Comparison of ENCODE assay signal across 27 cellular contexts in the genomic region with DNA sequence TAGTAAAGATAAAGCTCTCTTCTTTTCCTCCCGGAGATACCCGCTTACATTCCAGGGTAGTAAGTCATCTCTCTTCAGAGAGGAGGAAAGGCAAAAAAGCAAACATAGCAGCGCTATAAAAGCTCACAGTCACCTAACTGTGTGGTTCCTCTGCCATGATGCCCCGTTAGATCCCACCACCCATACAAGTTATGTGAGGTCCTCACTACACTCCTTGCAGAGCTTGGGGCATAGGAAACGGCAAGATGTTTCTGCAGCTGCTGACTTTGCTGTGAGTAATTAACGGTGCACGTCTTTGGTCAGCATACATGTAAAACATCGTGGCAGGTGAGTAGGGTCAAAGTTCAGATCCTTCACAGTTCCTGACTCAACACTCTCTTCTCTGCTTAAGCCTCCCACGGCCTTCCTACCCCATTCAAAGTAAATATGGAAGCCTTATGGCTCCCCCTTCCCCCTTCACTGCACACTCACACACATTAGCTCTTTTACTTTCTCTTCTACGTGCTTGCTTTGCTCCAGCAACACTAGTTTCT.
DNase-seq lines count a peak whose midpoint lies in the region; ATAC-seq and TF ChIP-seq lines count a peak whose summit lies in the region.
"Had no signal": no experiment of that assay in that cellular context is flagged by ENCODE, and none has a peak within 500 bp of the region (broad histone marks: within the 10 kb centered on the region; RNA-seq: fewer than 3 reads in every experiment).

No MANE protein-coding gene starts in this region.

- no peak for TF ChIP-seq CTCF in Calu3 (IDR thresholded peaks at IDR 0.05; ENCODE audit: unreplicated experiment)
- TF ChIP-seq CTCF in Panc1 (IDR thresholded peaks at IDR 0.05) = no peak

- H3K27me3 Mint-ChIP-seq in Calu3 (ENCODE audit: unreplicated experiment) = no peaks in the 10 kb centered on the region

- in situ Hi-C loops in Panc1 (cut with HindIII; ENCODE audit: low pct_unique_long_range_greater_than_20kb, low sequenced_read_pairs) = no loop called here

- H3K9me3 Mint-ChIP-seq in Calu3 (ENCODE audit: low read depth, unreplicated experiment) = no peaks in the 10 kb centered on the region
- H3K9me3 Mint-ChIP-seq: activated naive CD4-positive, alpha-beta T cell treated with anti-CD3 and anti-CD28 coated beads for 36 hours; activated T-cell treated with anti-CD3 and anti-CD28 coated beads, Interleukin-2, amount 50 U/mL, for 4 hours; neural crest cell; stimulated activated naive CD8-positive, alpha-beta T cell treated with anti-CD3 and anti-CD28 coated beads, Interleukin-15, amount 100 ng/mL, for 72 hours had no signal

- H3K4me1 Mint-ChIP-seq in Calu3 (ENCODE audit: low read depth, unreplicated experiment) = peaks cover 16% of the 10 kb centered on the region
- H3K4me1 Mint-ChIP-seq: stimulated activated naive CD8-positive, alpha-beta T cell treated with anti-CD3 and anti-CD28 coated beads, Interleukin-15, amount 100 ng/mL, for 72 hours had no signal

- no peak overlapping the region for H3K4me3 ChIP-seq in Panc1 (ENCODE audit: low read depth in 2 of 2, low read length in 2 of 2)
- H3K4me3 ChIP-seq: esophagus squamous epithelium, prostate gland had no signal

- intact Hi-C loops in Calu3 (cut with micrococcal nuclease; ENCODE audit: unreplicated experiment) = no loop called here
- intact Hi-C loops in Panc1 (cut with micrococcal nuclease; ENCODE audit: unreplicated experiment) = no loop called here

- CTCF ChIA-PET in Calu3 (lab: Charles Lee) (interaction anchor here (0.7 to 1.5 kb wide), 3 partner anchors 10 to 30 kb away, joined by 3 read pairs; no protein-coding TSS in a partner anchor), Panc1 (lab: Charles Lee) (no interaction called here)

- peak; percentile 80 for ATAC-seq in Panc1
- ATAC-seq in HG03571 (IDR thresholded peaks at IDR 0.05; ENCODE audit: unreplicated experiment) = no peak
- ATAC-seq in HG03378 (IDR thresholded peaks at IDR 0.05; ENCODE audit: unreplicated experiment) = no peak
- ATAC-seq: activated T-cell treated with anti-CD3 and anti-CD28 coated beads, Interleukin-2, amount 50 U/mL, for 4 hours; left ventricle myocardium superior; SK-N-SH treated with all-trans-retinoic acid at 6 μM for 48 hours; stimulated activated naive CD8-positive, alpha-beta T cell treated with anti-CD3 and anti-CD28 coated beads, Interleukin-15, amount 100 ng/mL, for 72 hours had no signal

- peak overlapping the region; percentile 27 for H3K4me3 Mint-ChIP-seq in Calu3 (ENCODE audit: low read depth, unreplicated experiment)
- H3K4me3 Mint-ChIP-seq: activated naive CD4-positive, alpha-beta T cell treated with anti-CD3 and anti-CD28 coated beads for 36 hours; activated T-cell treated with anti-CD3 and anti-CD28 coated beads, Interleukin-2, amount 50 U/mL, for 4 hours; neural crest cell; stimulated activated naive CD8-positive, alpha-beta T cell treated with anti-CD3 and anti-CD28 coated beads, Interleukin-15, amount 100 ng/mL, for 72 hours had no signal

- H3K4me1 ChIP-seq in Panc1 (ENCODE audit: control insufficient read depth, insufficient read depth, low read length) = peaks cover 6% of the 10 kb centered on the region; the same call in 1 of the 2 replicates
- H3K4me1 ChIP-seq: prostate gland had no signal

- POLR2A ChIA-PET in Panc1 (lab: Charles Lee) = no interaction called here

- no peak overlapping the region for H3K27ac Mint-ChIP-seq in Calu3 (ENCODE audit: unreplicated experiment)
- H3K27ac Mint-ChIP-seq: activated naive CD4-positive, alpha-beta T cell treated with anti-CD3 and anti-CD28 coated beads for 36 hours had no signal

- no TSS peak for BruUV-seq in Calu3 (replicated peaks; lab: Mats Ljungman, UMichigan)
- no TSS peak for BruUV-seq in Panc1 (replicated peaks; lab: Mats Ljungman, UMichigan)

- no peaks in the 10 kb centered on the region for H3K36me3 ChIP-seq in Panc1 (ENCODE audit: control insufficient read depth, insufficient read depth, low read length)
- H3K36me3 ChIP-seq: esophagus squamous epithelium, prostate gland had no signal

- no peak overlapping the region for H3K27ac ChIP-seq in Panc1 (ENCODE audit: low read length)
- H3K27ac ChIP-seq: C4-2B, esophagus squamous epithelium, prostate gland, RWPE1 had no signal

- H3K27me3 ChIP-seq in Panc1 (ENCODE audit: control insufficient read depth, insufficient read depth, low read length) = no peaks in the 10 kb centered on the region
- H3K27me3 ChIP-seq: esophagus squamous epithelium had no signal

- no peaks in the 10 kb centered on the region for H3K36me3 Mint-ChIP-seq in Calu3 (ENCODE audit: insufficient read depth, unreplicated experiment)

- no peaks in the 10 kb centered on the region for H3K9me3 ChIP-seq in Panc1 (ENCODE audit: control insufficient read depth, insufficient read depth, low read depth, low read length)
- H3K9me3 ChIP-seq: esophagus squamous epithelium, prostate gland had no signal

- no peak for DNase-seq in Calu3
- DNase-seq in Panc1 (ENCODE audit: low read depth, low spot score) = no peak
- DNase-seq in glomerular visceral epithelial cell (ENCODE audit: extremely low spot score) = peak; percentile 72
- DNase-seq in renal cortical epithelial cell (ENCODE audit: low read depth) = peak; percentile 68
- no peak for DNase-seq in dermis blood vessel endothelial cell
- no peak for DNase-seq in activated CD4-positive, alpha-beta T cell treated with anti-CD3 and anti-CD28 coated beads, Interleukin-2, amount 50 U/mL, for 4 hours
- DNase-seq: activated CD4-positive, CD25-positive, alpha-beta regulatory T cell treated with anti-CD3 and anti-CD28 coated beads, Interleukin-2, amount 50 U/mL, for 72 hours; activated CD8-positive, alpha-beta memory T cell treated with anti-CD3 and anti-CD28 coated beads for 24 hours; activated naive CD4-positive, alpha-beta T cell treated with anti-CD3 and anti-CD28 coated beads for 36 hours; activated T-cell treated with anti-CD3 and anti-CD28 coated beads, Interleukin-2, amount 50 U/mL, for 4 hours; effector CD8-positive, alpha-beta T cell; esophagus squamous epithelium; GF-D8; Kasumi-1; left ventricle myocardium superior; NCI-H1092; NCI-H2081 treated with DMSO at 0.1 percent for 48 hours; NK-92 treated with Interleukin-12 subunit alpha and Interleukin-12 subunit beta, amount 100 ng/mL, for 24 hours; stimulated activated CD4-positive, alpha-beta T cell treated with anti-CD3 and anti-CD28 coated beads, Interleukin-4, amount 100 ng/mL, for 24 hours; stimulated activated naive CD8-positive, alpha-beta T cell treated with anti-CD3 and anti-CD28 coated beads, Interleukin-15, amount 100 ng/mL, for 72 hours had no signal

Comparison
In these comparisons a context has a peak if more than half of its experiments do, and no peak if none do; other contexts are left out.
1. DNase-seq: peak in glomerular visceral epithelial cell (single experiment) and renal cortical epithelial cell (single experiment); none in Calu3 (single experiment), Panc1 (single experiment), dermis blood vessel endothelial cell (single experiment) and activated CD4-positive, alpha-beta T cell treated with anti-CD3 and anti-CD28 coated beads, Interleukin-2, amount 50 U/mL, for 4 hours (0 of 2).